ENCODE assay signal across 10 cellular contexts in genomic region chr2:108194409-108195132, GRCh38. TPM values are rescaled to one million over a fixed set of nuclear protein-coding genes. Genes with fewer than 3 reads are reported as not detected.
DNase-seq lines count a peak whose midpoint lies in the region; ATAC-seq, FAIRE-seq and TF ChIP-seq lines count a peak whose summit lies in the region.
"Had no signal": no experiment of that assay in that cellular context is flagged by ENCODE, and none has a peak within 500 bp of the region (broad histone marks: within the 10 kb centered on the region; RNA-seq: fewer than 3 reads in every experiment).

No MANE protein-coding gene starts in this region.

- no peak overlapping the region for H3K9ac ChIP-seq in OCI-LY3 (ENCODE audit: low read length)
- no peak overlapping the region for H3K9ac ChIP-seq in endothelial cell of umbilical vein (replicated peaks; ENCODE audit: extremely low read depth, insufficient read depth, low read length)

- CTCF ChIA-PET in endothelial cell of umbilical vein (lab: Charles Lee), result interaction anchor here (1.0 kb wide), 1 partner anchor 27 kb away, joined by 3 read pairs; no protein-coding TSS in a partner anchor
- CTCF ChIA-PET in activated CD4-positive, alpha-beta T cell treated with anti-CD3 and anti-CD28 coated beads, Interleukin-2, amount 10 ng/mL, durations not matched to agents 7 days and 5 days (lab: Charles Lee), result no interaction called here

- intact Hi-C loops in endothelial cell of umbilical vein (cut with micrococcal nuclease), result no loop called here

- TF ChIP-seq CTCF in OCI-LY3 (IDR thresholded peaks at IDR 0.05; ENCODE audit: low read depth, low read length) (peak; percentile 61), endothelial cell of umbilical vein (IDR thresholded peaks at IDR 0.05; ENCODE audit: extremely low read depth in 1 of 2, insufficient read depth in 1 of 2, low read depth in 1 of 2, low read length in 2 of 2) (peak; percentile 4 to 23), retinal pigment epithelial cell (conservative IDR thresholded peaks at IDR 0.05; ENCODE audit: low read depth, low read length) (peak; percentile 40)

- H3K27me3 ChIP-seq in OCI-LY3 (ENCODE audit: low read depth, low read length) (no peaks in the 10 kb centered on the region), endothelial cell of umbilical vein (ENCODE audit: control insufficient read depth in 2 of 2, insufficient read depth in 2 of 2, low read length in 2 of 2) (no peaks in the 10 kb centered on the region)
- no peaks in the 10 kb centered on the region for H3K27me3 ChIP-seq in effector memory CD4-positive, alpha-beta T cell (replicated peaks; ENCODE audit: control insufficient read depth, insufficient read depth, low read length, poor library complexity, severe bottlenecking)

- H3K79me2 ChIP-seq in OCI-LY3 (ENCODE audit: low read length) (no peaks in the 10 kb centered on the region), endothelial cell of umbilical vein (ENCODE audit: control insufficient read depth, insufficient read depth, low read length) (no peaks in the 10 kb centered on the region)

- no peak overlapping the region for H2AFZ ChIP-seq in OCI-LY3 (ENCODE audit: low read depth, low read length)
- no peak overlapping the region for H2AFZ ChIP-seq in endothelial cell of umbilical vein (ENCODE audit: low read depth, low read length)

- ATAC-seq in stimulated activated naive CD8-positive, alpha-beta T cell treated with anti-CD3 and anti-CD28 coated beads, Interleukin-15, Interleukin-2, amounts not matched to agents 100 U/mL and 50 U/mL, for 24 hours, result no peak

- dilution Hi-C loops in endothelial cell of umbilical vein (cut with MboI; ENCODE audit: extremely low pct_ligation_motif_present, low sequenced_read_pairs), result no loop called here

- DNase-seq in NCI-H510A treated with DMSO at 0.1 percent for 48 hours (lab: John Stamatoyannopoulos, UW), result peak; percentile 54
- no peak for DNase-seq in NCI-H510A (lab: John Stamatoyannopoulos, UW)
- DNase-seq in endothelial cell of umbilical vein (ENCODE audit: low read depth, low spot score), result no peak
- no peak for DNase-seq in retinal pigment epithelial cell (ENCODE audit: low read depth)
- no peak for DNase-seq in effector memory CD4-positive, alpha-beta T cell
- no peak for DNase-seq in stimulated activated naive CD8-positive, alpha-beta T cell treated with anti-CD3 and anti-CD28 coated beads, Interleukin-15, Interleukin-2, amounts not matched to agents 100 U/mL and 50 U/mL, for 24 hours
- DNase-seq in activated CD4-positive, alpha-beta T cell treated with anti-CD3 and anti-CD28 coated beads, Interleukin-2, amount 10 ng/mL, durations not matched to agents 7 days and 5 days, result no peak
- DNase-seq: CD4-positive, alpha-beta memory T cell; NK-92 treated with Interleukin-12 subunit alpha and Interleukin-12 subunit beta, amount 100 ng/mL, for 24 hours had no signal

- H3K36me3 ChIP-seq in OCI-LY3 (replicated peaks; ENCODE audit: low read depth, low read length) (no peaks in the 10 kb centered on the region), endothelial cell of umbilical vein (ENCODE audit: control insufficient read depth in 2 of 2, extremely low read depth in 1 of 2, insufficient read depth in 2 of 2, low read length in 2 of 2) (no peaks in the 10 kb centered on the region)
- H3K36me3 ChIP-seq in effector memory CD4-positive, alpha-beta T cell (ENCODE audit: control insufficient read depth, insufficient read depth, low read length), result no peaks in the 10 kb centered on the region

- POLR2A ChIA-PET in endothelial cell of umbilical vein (lab: Charles Lee), result no interaction called here
- POLR2A ChIA-PET in activated CD4-positive, alpha-beta T cell treated with anti-CD3 and anti-CD28 coated beads, Interleukin-2, amount 10 ng/mL, durations not matched to agents 7 days and 5 days (lab: Charles Lee), result no interaction called here

- H3K4me1 ChIP-seq in OCI-LY3 (ENCODE audit: low read length) (no peaks in the 10 kb centered on the region), endothelial cell of umbilical vein (ENCODE audit: control insufficient read depth, extremely low read depth, insufficient read depth, low read length) (no peaks in the 10 kb centered on the region)
- no peaks in the 10 kb centered on the region for H3K4me1 ChIP-seq in effector memory CD4-positive, alpha-beta T cell (ENCODE audit: control insufficient read depth, insufficient read depth, low read length, poor library complexity, severe bottlenecking)

- no peaks in the 10 kb centered on the region for H3K9me1 ChIP-seq in endothelial cell of umbilical vein (replicated peaks; ENCODE audit: control insufficient read depth, extremely low read depth, insufficient read depth, low read length)

- H4K20me1 ChIP-seq in OCI-LY3 (ENCODE audit: insufficient read depth, low read length) (no peaks in the 10 kb centered on the region), endothelial cell of umbilical vein (replicated peaks; ENCODE audit: control insufficient read depth, extremely low read depth, insufficient read depth, low read length) (no peaks in the 10 kb centered on the region)

- no TSS peak for BruUV-seq in endothelial cell of umbilical vein (replicated peaks; lab: Mats Ljungman, UMichigan)

- no peaks in the 10 kb centered on the region for H3K36me3 Mint-ChIP-seq in activated CD4-positive, alpha-beta T cell treated with anti-CD3 and anti-CD28 coated beads, Interleukin-2, amount 10 ng/mL, durations not matched to agents 7 days and 5 days (ENCODE audit: low read depth)
- H3K36me3 Mint-ChIP-seq: CD4-positive, alpha-beta memory T cell had no signal

- H3K9me3 Mint-ChIP-seq in activated CD4-positive, alpha-beta T cell treated with anti-CD3 and anti-CD28 coated beads, Interleukin-2, amount 10 ng/mL, durations not matched to agents 7 days and 5 days, result no peaks in the 10 kb centered on the region

- no peak overlapping the region for H3K27ac Mint-ChIP-seq in activated CD4-positive, alpha-beta T cell treated with anti-CD3 and anti-CD28 coated beads, Interleukin-2, amount 10 ng/mL, durations not matched to agents 7 days and 5 days
- H3K27ac Mint-ChIP-seq: CD4-positive, alpha-beta memory T cell had no signal

- no peaks in the 10 kb centered on the region for H3K27me3 Mint-ChIP-seq in activated CD4-positive, alpha-beta T cell treated with anti-CD3 and anti-CD28 coated beads, Interleukin-2, amount 10 ng/mL, durations not matched to agents 7 days and 5 days

- no peak for TF ChIP-seq POLR2A in endothelial cell of umbilical vein (IDR thresholded peaks at IDR 0.05; ENCODE audit: low read depth, low read length)

- H3K4me3 Mint-ChIP-seq in activated CD4-positive, alpha-beta T cell treated with anti-CD3 and anti-CD28 coated beads, Interleukin-2, amount 10 ng/mL, durations not matched to agents 7 days and 5 days, result no peak overlapping the region
- H3K4me3 Mint-ChIP-seq: CD4-positive, alpha-beta memory T cell had no signal

- H3K4me3 ChIP-seq in OCI-LY3 (ENCODE audit: low read length) (no peak overlapping the region), endothelial cell of umbilical vein (replicated peaks in 1 of 3; ENCODE audit: insufficient read depth in 1 of 3, low read depth in 1 of 3, low read length in 3 of 3) (no peak overlapping the region), retinal pigment epithelial cell (ENCODE audit: low read length) (no peak overlapping the region)
- no peak overlapping the region for H3K4me3 ChIP-seq in effector memory CD4-positive, alpha-beta T cell (ENCODE audit: insufficient read depth, low read depth, low read length, poor library complexity, severe bottlenecking)

- no peak overlapping the region for H3K4me2 ChIP-seq in OCI-LY3 (ENCODE audit: low read length)
- H3K4me2 ChIP-seq in endothelial cell of umbilical vein (ENCODE audit: insufficient read depth, low read length), result no peak overlapping the region

- peak; percentile 4 for FAIRE-seq in endothelial cell of umbilical vein (lab: Jason Lieb, UNC)

- H3K27ac ChIP-seq in OCI-LY3 (ENCODE audit: low read length), result no peak overlapping the region
- no peak overlapping the region for H3K27ac ChIP-seq in endothelial cell of umbilical vein (ENCODE audit: insufficient read depth, low read depth, low read length)
- no peak overlapping the region for H3K27ac ChIP-seq in effector memory CD4-positive, alpha-beta T cell (ENCODE audit: insufficient read depth, low read length, poor library complexity, severe bottlenecking)

- no peaks in the 10 kb centered on the region for H3K4me1 Mint-ChIP-seq in activated CD4-positive, alpha-beta T cell treated with anti-CD3 and anti-CD28 coated beads, Interleukin-2, amount 10 ng/mL, durations not matched to agents 7 days and 5 days
- H3K4me1 Mint-ChIP-seq: CD4-positive, alpha-beta memory T cell had no signal

- H3K9me3 ChIP-seq in OCI-LY3 (ENCODE audit: insufficient read depth, low read length) (no peaks in the 10 kb centered on the region), endothelial cell of umbilical vein (replicated peaks; ENCODE audit: control insufficient read depth, insufficient read depth, low read length) (no peaks in the 10 kb centered on the region)
- H3K9me3 ChIP-seq in effector memory CD4-positive, alpha-beta T cell (ENCODE audit: control insufficient read depth, low read length), result no peaks in the 10 kb centered on the region

TF ChIP-seq in endothelial cell of umbilical vein, 7 proteins besides CTCF, POLR2A, EP300 and RAD21 (continues in another document):
- TF ChIP-seq EZH2 (IDR thresholded peaks at IDR 0.05; ENCODE audit: borderline replicate concordance, low read depth, low read length, severe bottlenecking), result no peak
- no peak for TF ChIP-seq POLR2AphosphoS5 (IDR thresholded peaks at IDR 0.05; ENCODE audit: insufficient read depth, low read depth, low read length)
- TF ChIP-seq, protein P1, sequence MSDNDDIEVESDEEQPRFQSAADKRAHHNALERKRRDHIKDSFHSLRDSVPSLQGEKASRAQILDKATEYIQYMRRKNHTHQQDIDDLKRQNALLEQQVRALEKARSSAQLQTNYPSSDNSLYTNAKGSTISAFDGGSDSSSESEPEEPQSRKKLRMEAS (IDR thresholded peaks at IDR 0.05; ENCODE audit: insufficient read depth, insufficient read length), result no peak
- TF ChIP-seq JUN (IDR thresholded peaks at IDR 0.05; ENCODE audit: borderline replicate concordance, insufficient read depth, insufficient read length, low read depth), result no peak
- no peak for TF ChIP-seq MYC (IDR thresholded peaks at IDR 0.05; ENCODE audit: low read depth, low read length)
- no peak for TF ChIP-seq FOS (IDR thresholded peaks at IDR 0.05; ENCODE audit: borderline replicate concordance, insufficient read depth, low read length)

RNA-seq across cellular contexts. Expression of gene SULT1C3, which starts 45.2 kb away (rescaled TPM):
- total RNA-seq in endothelial cell of umbilical vein, result not detected in 2 replicates
- not detected in 2 replicates for polyA plus RNA-seq in endothelial cell of umbilical vein
- polyA plus RNA-seq in endothelial cell of umbilical vein (2011; cell fraction: cytosol; rRNA removed), result not detected in 2 replicates
- polyA plus RNA-seq in endothelial cell of umbilical vein (2011; cell fraction: nucleus; rRNA removed), result not detected in 2 replicates
- polyA plus RNA-seq in endothelial cell of umbilical vein (2012), result not detected in 2 replicates
- not detected in 2 replicates for polyA minus RNA-seq in endothelial cell of umbilical vein
- polyA minus RNA-seq in endothelial cell of umbilical vein (2011; cell fraction: cytosol; rRNA and poly(A)+ RNA removed), result not detected
- not detected in 2 replicates for polyA minus RNA-seq in endothelial cell of umbilical vein (2011; cell fraction: nucleus; rRNA and poly(A)+ RNA removed)
- total RNA-seq in activated CD4-positive, alpha-beta T cell treated with anti-CD3 and anti-CD28 coated beads, Interleukin-2, amount 10 ng/mL, durations not matched to agents 7 days and 5 days, result not detected
- total RNA-seq: CD4-positive, alpha-beta memory T cell had no signal
- polyA plus RNA-seq: CD4-positive, alpha-beta memory T cell had no signal
